1 cellular context compared by ENCODE assay signal in genomic region chr20:3794701-3795420, GRCh38.
TF ChIP-seq lines count a peak whose summit lies in the region.

No MANE protein-coding gene starts in this region.

TF ChIP-seq in H1, 55 proteins besides CTCF, POLR2A, EP300 and RAD21:
- TF ChIP-seq ATF3 (IDR thresholded peaks at IDR 0.05; ENCODE audit: insufficient read depth, low read depth, low read length) (no peak), PHF8 (conservative IDR thresholded peaks at IDR 0.05; ENCODE audit: low read depth, low read length) (no peak), GABPA (IDR thresholded peaks at IDR 0.05; ENCODE audit: borderline replicate concordance, insufficient read depth, low read length) (no peak), RXRA (IDR thresholded peaks at IDR 0.05; ENCODE audit: insufficient read depth, low read depth, low read length) (no peak), POU5F1 (IDR thresholded peaks at IDR 0.05; ENCODE audit: low read depth, low read length) (no peak), ZNF274 (IDR thresholded peaks at IDR 0.05; ENCODE audit: borderline replicate concordance, extremely low read depth, low read length) (no peak), EZH2 (IDR thresholded peaks at IDR 0.05; ENCODE audit: low read depth, low read length, severe bottlenecking) (no peak), MAX (IDR thresholded peaks at IDR 0.05) (no peak), HDAC2 (IDR thresholded peaks at IDR 0.05; ENCODE audit: borderline replicate concordance in 1 of 2, low read depth in 2 of 2, low read length in 2 of 2) (no peak), SIRT6 (IDR thresholded peaks at IDR 0.05; ENCODE audit: low read length) (no peak), E2F6 (IDR thresholded peaks at IDR 0.05) (no peak), TAF1 (IDR thresholded peaks at IDR 0.05; ENCODE audit: low read depth, low read length) (no peak), CEBPB (IDR thresholded peaks at IDR 0.05; ENCODE audit: low read depth, low read length) (no peak), ASH2L (IDR thresholded peaks at IDR 0.05; ENCODE audit: low read length) (no peak), BACH1 (IDR thresholded peaks at IDR 0.05; ENCODE audit: low read length) (no peak)
